ENCODE assay signal across 19 cellular contexts in the genomic region with DNA sequence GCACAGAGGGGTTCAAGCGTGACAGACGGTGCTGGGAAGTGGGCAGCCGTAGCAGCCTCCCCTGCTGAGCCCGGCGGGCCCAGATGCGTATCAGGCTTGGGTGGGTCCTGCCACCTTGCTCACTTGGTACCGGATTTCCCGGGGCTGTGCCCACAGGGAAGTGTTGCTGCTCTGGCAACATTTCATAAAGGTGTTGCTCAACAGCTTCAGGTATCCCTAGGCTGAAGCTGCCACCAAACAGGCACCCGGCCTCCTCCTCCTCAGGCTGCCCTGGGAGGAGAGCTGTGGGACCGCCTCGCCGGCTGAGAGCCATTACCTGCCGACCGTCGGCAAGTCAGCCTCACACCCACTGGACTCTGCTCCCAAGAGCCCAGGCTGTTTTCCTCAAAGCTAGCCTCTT. TPM values are rescaled to one million over a fixed set of nuclear protein-coding genes. Genes with fewer than 3 reads are reported as not detected.
A peak's percentile ranks its signal among the peaks of the same experiment; 100 is the strongest.
DNase-seq lines count a peak whose midpoint lies in the region; ATAC-seq and TF ChIP-seq lines count a peak whose summit lies in the region.
"Had no signal": no experiment of that assay in that cellular context is flagged by ENCODE, and none has a peak within 500 bp of the region (broad histone marks: within the 10 kb centered on the region; RNA-seq: fewer than 3 reads in every experiment).

No MANE protein-coding gene starts in this region.

- TF ChIP-seq EP300 in transverse colon (IDR thresholded peaks at IDR 0.05; ENCODE audit: low read depth) = no peak

- H3K4me3 ChIP-seq in mucosa of descending colon = no peak overlapping the region
- no peak overlapping the region for H3K4me3 ChIP-seq in transverse colon
- H3K4me3 ChIP-seq: GM23248 had no signal

- H3K9me3 ChIP-seq in mucosa of descending colon = no peaks in the 10 kb centered on the region
- H3K9me3 ChIP-seq in transverse colon = no peaks in the 10 kb centered on the region
- H3K9me3 ChIP-seq: BE2C had no signal

- H3K27ac ChIP-seq in transverse colon = peak overlapping the region in 2 of 4 donors; percentile 23 to 30
- H3K27ac ChIP-seq: GM23248, HL-60 had no signal

- WGBS in transverse colon (ENCODE audit: low coverage in 1 of 2), 2 donors = 29 to 56% methylated on average over 8 to 15 of the region's 15 CpGs

- in situ Hi-C loops in transverse colon (cut with MboI; ENCODE audit: low pct_ligation_motif_present in 1 of 4, low pct_unique_long_range_greater_than_20kb in 1 of 4, low sequenced_read_pairs in 3 of 4) = no loop called here
- in situ Hi-C loops in GM13976 (cut with MboI; ENCODE audit: low sequenced_read_pairs, unreplicated experiment) = no loop called here

- H3K36me3 ChIP-seq in mucosa of descending colon (ENCODE audit: low read depth) = no peaks in the 10 kb centered on the region
- peaks cover 0 to 6% (median 0%) of the 10 kb centered on the region in 4 donors for H3K36me3 ChIP-seq in transverse colon

- peaks cover 20% of the 10 kb centered on the region for H3K4me1 Mint-ChIP-seq in activated T-helper 17 cell treated with anti-CD3 and anti-CD28 coated beads, Interleukin-2, amount 50 U/mL, for 72 hours
- no peaks in the 10 kb centered on the region for H3K4me1 Mint-ChIP-seq in endothelial cell (ENCODE audit: unreplicated experiment)

- no peaks in the 10 kb centered on the region for H3K9me3 Mint-ChIP-seq in activated T-helper 17 cell treated with anti-CD3 and anti-CD28 coated beads, Interleukin-2, amount 50 U/mL, for 72 hours
- no peaks in the 10 kb centered on the region for H3K9me3 Mint-ChIP-seq in endothelial cell (ENCODE audit: unreplicated experiment)
- H3K9me3 Mint-ChIP-seq: CD4-positive, alpha-beta memory T cell had no signal

- DNase-seq in endothelial cell (ENCODE audit: low spot score) (no peak), mucosa of descending colon (peak; percentile 66 to 80 (median 77)), transverse colon (peak; percentile 71), GM13976 (ENCODE audit: low spot score) (no peak), H4 (ENCODE audit: low spot score) (no peak)
- DNase-seq: BE2C, GF-D8, GM23248, KG1, NCI-H1048, NCI-H1694, NCI-H2107, NCI-H345, NCI-H526 treated with DMSO at 0.1 percent for 48 hours, RPMI8226 had no signal

- H3K27me3 Mint-ChIP-seq in activated T-helper 17 cell treated with anti-CD3 and anti-CD28 coated beads, Interleukin-2, amount 50 U/mL, for 72 hours = no peaks in the 10 kb centered on the region
- peaks cover 15% of the 10 kb centered on the region for H3K27me3 Mint-ChIP-seq in endothelial cell (ENCODE audit: unreplicated experiment)
- H3K27me3 Mint-ChIP-seq: CD4-positive, alpha-beta memory T cell had no signal

- intact Hi-C loops in mucosa of descending colon (cut with DNase I, micrococcal nuclease) = no loop called here
- intact Hi-C loops in transverse colon (cut with DNase I; ENCODE audit: low total_unique reads) = no loop called here

- no peak overlapping the region for H3K4me3 Mint-ChIP-seq in activated T-helper 17 cell treated with anti-CD3 and anti-CD28 coated beads, Interleukin-2, amount 50 U/mL, for 72 hours
- peak overlapping the region; percentile 2 for H3K4me3 Mint-ChIP-seq in endothelial cell (ENCODE audit: unreplicated experiment)

- H3K27me3 ChIP-seq in transverse colon = no peaks in the 10 kb centered on the region
- H3K27me3 ChIP-seq: BE2C had no signal

- peaks cover 4% of the 10 kb centered on the region for H3K4me1 ChIP-seq in mucosa of descending colon (ENCODE audit: low read depth)
- peaks cover 0 to 6% (median 2%) of the 10 kb centered on the region in 4 donors for H3K4me1 ChIP-seq in transverse colon
- H3K4me1 ChIP-seq: BE2C had no signal

- TF ChIP-seq POLR2A in transverse colon (IDR thresholded peaks at IDR 0.05) = no peak

- TF ChIP-seq CTCF in endothelial cell (IDR thresholded peaks at IDR 0.05; ENCODE audit: unreplicated experiment) = no peak
- no peak for TF ChIP-seq CTCF in mucosa of descending colon (IDR thresholded peaks at IDR 0.05)
- no peak for TF ChIP-seq CTCF in transverse colon (IDR thresholded peaks at IDR 0.05)
- TF ChIP-seq CTCF in GM13976 (IDR thresholded peaks at IDR 0.05; ENCODE audit: borderline replicate concordance, control extremely low read depth, extremely low read depth, insufficient read depth, missing control alignments) = no peak

- peak overlapping the region; percentile 2 for H3K27ac Mint-ChIP-seq in activated T-helper 17 cell treated with anti-CD3 and anti-CD28 coated beads, Interleukin-2, amount 50 U/mL, for 72 hours
- no peak overlapping the region for H3K27ac Mint-ChIP-seq in endothelial cell (ENCODE audit: unreplicated experiment)

- ATAC-seq in activated T-helper 17 cell treated with anti-CD3 and anti-CD28 coated beads, Interleukin-2, amount 50 U/mL, for 72 hours (replicated peaks) = no peak
- ATAC-seq in mucosa of descending colon (peak; percentile 92), HG03108 (IDR thresholded peaks at IDR 0.05; ENCODE audit: unreplicated experiment) (no peak)

- H3K36me3 Mint-ChIP-seq in activated T-helper 17 cell treated with anti-CD3 and anti-CD28 coated beads, Interleukin-2, amount 50 U/mL, for 72 hours (ENCODE audit: low read depth) = peaks cover 63% of the 10 kb centered on the region
- H3K36me3 Mint-ChIP-seq in endothelial cell (ENCODE audit: low read depth, unreplicated experiment) = peaks cover 40% of the 10 kb centered on the region

RNA-seq across cellular contexts. Expression of gene PSMG4, which starts 11.5 kb away (rescaled TPM):
- 10 to 100 TPM; 17.0 to 24.7 TPM for total RNA-seq in activated T-helper 17 cell treated with anti-CD3 and anti-CD28 coated beads, Interleukin-2, amount 50 U/mL, for 72 hours
- total RNA-seq in endothelial cell (ENCODE audit: unreplicated experiment) (9.7 TPM), mucosa of descending colon (10 to 100 TPM; 14.8 to 19.8 (median 16.2) TPM), transverse colon (10 to 100 TPM; 10.1 to 22.7 (median 16.7) TPM)
- total RNA-seq in H4 (2014; rRNA removed; shearing (Covaris generic)) = 24.2 and 24.5 TPM in 2 replicates

RNA-seq across cellular contexts. Expression of gene TUBB2B, which starts 42.8 kb away (rescaled TPM):
- under 1 TPM in 1 of 2 donors, not detected in 1; 0.35 TPM for total RNA-seq in activated T-helper 17 cell treated with anti-CD3 and anti-CD28 coated beads, Interleukin-2, amount 50 U/mL, for 72 hours
- total RNA-seq in endothelial cell (ENCODE audit: unreplicated experiment) (93.2 TPM), mucosa of descending colon (10 to 100 TPM in 1 of 3 donors, 1 to 10 TPM in 1, under 1 TPM in 1; 0.87 to 18.5 (median 3.6) TPM), transverse colon (10 to 100 TPM in 2 of 4 donors, 1 to 10 TPM in 2; 2.9 to 14.9 (median 9.4) TPM)
- total RNA-seq in H4 (2014; rRNA removed; shearing (Covaris generic)) = 5.1 and 6.6 TPM in 2 replicates
- total RNA-seq: CD4-positive, alpha-beta memory T cell had no signal

Comparison
In these comparisons a context has a peak if more than half of its experiments do, and no peak if none do; other contexts are left out.
1. DNase-seq: peak in mucosa of descending colon (3 of 3) and transverse colon (single experiment); none in endothelial cell (single experiment), GM13976 (single experiment) and H4 (single experiment).